27 cellular contexts compared by ENCODE assay signal in the genomic region with DNA sequence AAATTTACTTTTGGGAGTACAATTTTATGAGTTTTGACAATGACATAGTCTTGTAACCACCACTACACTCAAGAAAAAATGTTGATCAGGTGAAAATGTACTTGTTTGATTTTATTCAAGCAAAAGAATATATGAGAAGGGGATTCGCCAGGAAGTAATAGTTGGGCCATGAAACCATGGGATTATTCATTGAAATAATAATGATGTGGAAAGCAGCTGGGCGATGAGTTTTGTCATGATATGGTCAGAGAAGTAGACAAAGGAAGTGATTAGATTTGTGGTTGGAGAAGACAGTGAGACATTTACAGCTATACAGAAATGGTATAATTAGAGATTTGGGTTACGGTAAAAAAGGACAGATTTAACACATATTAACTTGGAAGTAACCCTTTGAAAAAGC. TPM values are rescaled to one million over a fixed set of nuclear protein-coding genes. Genes with fewer than 3 reads are reported as not detected.
DNase-seq lines count a peak whose midpoint lies in the region; ATAC-seq and TF ChIP-seq lines count a peak whose summit lies in the region.
"Had no signal": no experiment of that assay in that cellular context is flagged by ENCODE, and none has a peak within 500 bp of the region (broad histone marks: within the 10 kb centered on the region; RNA-seq: fewer than 3 reads in every experiment).

No MANE protein-coding gene starts in this region.

- peaks cover 23% of the 10 kb centered on the region for H3K4me1 Mint-ChIP-seq in activated CD4-positive, alpha-beta T cell treated with anti-CD3 and anti-CD28 coated beads, Interleukin-2, amount 10 ng/mL, durations not matched to agents 24 days and 14 days
- peaks cover 48% of the 10 kb centered on the region for H3K4me1 Mint-ChIP-seq in activated T-helper 2 cell treated with anti-CD3 and anti-CD28 coated beads, Interferon-gamma antibody, Interleukin-2, Interleukin-4, amounts not matched to agents 10 μg/mL and 5 μg/mL and 100 μg/mL, durations not matched to agents 14 hours and 24 hours and 36 hours (ENCODE audit: low read depth)
- H3K4me1 Mint-ChIP-seq in glutamatergic neuron (ENCODE audit: low read depth, unreplicated experiment), result no peaks in the 10 kb centered on the region
- no peaks in the 10 kb centered on the region for H3K4me1 Mint-ChIP-seq in stimulated activated memory B cell treated with anti-CD40 and anti-IgM and Interleukin-4, amounts not matched to agents 10 μg/mL and 1 μg/mL and 100 μg/mL, for 72 hours

- no peaks in the 10 kb centered on the region for H3K9me3 Mint-ChIP-seq in activated CD4-positive, alpha-beta T cell treated with anti-CD3 and anti-CD28 coated beads, Interleukin-2, amount 10 ng/mL, durations not matched to agents 24 days and 14 days
- H3K9me3 Mint-ChIP-seq in activated T-helper 2 cell treated with anti-CD3 and anti-CD28 coated beads, Interferon-gamma antibody, Interleukin-2, Interleukin-4, amounts not matched to agents 10 μg/mL and 5 μg/mL and 100 μg/mL, durations not matched to agents 14 hours and 24 hours and 36 hours, result no peaks in the 10 kb centered on the region
- H3K9me3 Mint-ChIP-seq in glutamatergic neuron (ENCODE audit: unreplicated experiment), result no peaks in the 10 kb centered on the region
- no peaks in the 10 kb centered on the region for H3K9me3 Mint-ChIP-seq in stimulated activated memory B cell treated with anti-CD40 and anti-IgM and Interleukin-4, amounts not matched to agents 10 μg/mL and 1 μg/mL and 100 μg/mL, for 72 hours
- H3K9me3 Mint-ChIP-seq: activated naive CD8-positive, alpha-beta T cell treated with anti-CD3 and anti-CD28 coated beads for 36 hours; activated T-helper 17 cell treated with anti-CD3 and anti-CD28 coated beads, Interleukin-2, amount 50 U/mL, for 72 hours; CD8-positive, alpha-beta T cell; type B pancreatic cell had no signal

- no peaks in the 10 kb centered on the region for H3K27me3 Mint-ChIP-seq in activated CD4-positive, alpha-beta T cell treated with anti-CD3 and anti-CD28 coated beads, Interleukin-2, amount 10 ng/mL, durations not matched to agents 24 days and 14 days
- H3K27me3 Mint-ChIP-seq in activated T-helper 2 cell treated with anti-CD3 and anti-CD28 coated beads, Interferon-gamma antibody, Interleukin-2, Interleukin-4, amounts not matched to agents 10 μg/mL and 5 μg/mL and 100 μg/mL, durations not matched to agents 14 hours and 24 hours and 36 hours (ENCODE audit: low read depth), result no peaks in the 10 kb centered on the region
- no peaks in the 10 kb centered on the region for H3K27me3 Mint-ChIP-seq in glutamatergic neuron (ENCODE audit: unreplicated experiment)
- H3K27me3 Mint-ChIP-seq in stimulated activated memory B cell treated with anti-CD40 and anti-IgM and Interleukin-4, amounts not matched to agents 10 μg/mL and 1 μg/mL and 100 μg/mL, for 72 hours, result no peaks in the 10 kb centered on the region
- H3K27me3 Mint-ChIP-seq: activated naive CD8-positive, alpha-beta T cell treated with anti-CD3 and anti-CD28 coated beads for 36 hours; activated T-helper 17 cell treated with anti-CD3 and anti-CD28 coated beads, Interleukin-2, amount 50 U/mL, for 72 hours; type B pancreatic cell had no signal

- no peak overlapping the region for H3K27ac Mint-ChIP-seq in activated CD4-positive, alpha-beta T cell treated with anti-CD3 and anti-CD28 coated beads, Interleukin-2, amount 10 ng/mL, durations not matched to agents 24 days and 14 days
- peak overlapping the region; percentile 4 for H3K27ac Mint-ChIP-seq in activated T-helper 2 cell treated with anti-CD3 and anti-CD28 coated beads, Interferon-gamma antibody, Interleukin-2, Interleukin-4, amounts not matched to agents 10 μg/mL and 5 μg/mL and 100 μg/mL, durations not matched to agents 14 hours and 24 hours and 36 hours
- H3K27ac Mint-ChIP-seq in glutamatergic neuron (ENCODE audit: unreplicated experiment), result peak overlapping the region; percentile 53
- peak overlapping the region; percentile 9 for H3K27ac Mint-ChIP-seq in stimulated activated memory B cell treated with anti-CD40 and anti-IgM and Interleukin-4, amounts not matched to agents 10 μg/mL and 1 μg/mL and 100 μg/mL, for 72 hours
- H3K27ac Mint-ChIP-seq: activated naive CD8-positive, alpha-beta T cell treated with anti-CD3 and anti-CD28 coated beads for 36 hours; activated T-helper 17 cell treated with anti-CD3 and anti-CD28 coated beads, Interleukin-2, amount 50 U/mL, for 72 hours; CD8-positive, alpha-beta T cell; type B pancreatic cell had no signal

- ATAC-seq in stimulated activated memory B cell treated with anti-CD40 and anti-IgM and Interleukin-4, amounts not matched to agents 10 μg/mL and 1 μg/mL and 100 μg/mL, for 72 hours, result no peak
- ATAC-seq in GM18517 (IDR thresholded peaks at IDR 0.05; ENCODE audit: unreplicated experiment), result no peak
- no peak for ATAC-seq in HG02798 (IDR thresholded peaks at IDR 0.05; ENCODE audit: poor library complexity, unreplicated experiment)
- ATAC-seq: activated T-helper 17 cell treated with anti-CD3 and anti-CD28 coated beads, Interleukin-2, amount 50 U/mL, for 72 hours; CD8-positive, alpha-beta T cell; esophagus mucosa; HCT116; lower lobe of right lung; psoas muscle had no signal

- intact Hi-C loops in activated CD4-positive, alpha-beta T cell treated with anti-CD3 and anti-CD28 coated beads, Interleukin-2, amount 10 ng/mL, durations not matched to agents 24 days and 14 days (cut with micrococcal nuclease), result no loop called here
- intact Hi-C loops in activated T-helper 2 cell treated with anti-CD3 and anti-CD28 coated beads, Interferon-gamma antibody, Interleukin-2, Interleukin-4, amounts not matched to agents 10 μg/mL and 5 μg/mL and 100 μg/mL, durations not matched to agents 14 hours and 24 hours and 36 hours (cut with micrococcal nuclease), result no loop called here

- peaks cover 66% of the 10 kb centered on the region for H3K36me3 Mint-ChIP-seq in activated CD4-positive, alpha-beta T cell treated with anti-CD3 and anti-CD28 coated beads, Interleukin-2, amount 10 ng/mL, durations not matched to agents 24 days and 14 days (ENCODE audit: low read depth)
- H3K36me3 Mint-ChIP-seq in activated T-helper 2 cell treated with anti-CD3 and anti-CD28 coated beads, Interferon-gamma antibody, Interleukin-2, Interleukin-4, amounts not matched to agents 10 μg/mL and 5 μg/mL and 100 μg/mL, durations not matched to agents 14 hours and 24 hours and 36 hours (ENCODE audit: low read depth), result peaks cover 81% of the 10 kb centered on the region
- peaks cover 6% of the 10 kb centered on the region for H3K36me3 Mint-ChIP-seq in glutamatergic neuron (ENCODE audit: unreplicated experiment)
- peaks cover 52% of the 10 kb centered on the region for H3K36me3 Mint-ChIP-seq in stimulated activated memory B cell treated with anti-CD40 and anti-IgM and Interleukin-4, amounts not matched to agents 10 μg/mL and 1 μg/mL and 100 μg/mL, for 72 hours

- DNase-seq in activated CD4-positive, alpha-beta T cell treated with anti-CD3 and anti-CD28 coated beads, Interleukin-2, amount 10 ng/mL, durations not matched to agents 24 days and 14 days, result peak; percentile 11
- DNase-seq in activated CD4-positive, alpha-beta T cell treated with anti-CD3 and anti-CD28 coated beads for 48 hours, result no peak
- no peak for DNase-seq in activated T-helper 2 cell treated with anti-CD3 and anti-CD28 coated beads, Interferon-gamma antibody, Interleukin-2, Interleukin-4, amounts not matched to agents 10 μg/mL and 5 μg/mL and 100 μg/mL, durations not matched to agents 14 hours and 24 hours and 36 hours (ENCODE audit: low spot score)
- DNase-seq in glutamatergic neuron (no peak), medulla oblongata (ENCODE audit: extremely low spot score) (no peak)
- DNase-seq: 8988T; activated CD4-positive, alpha-beta T cell treated with anti-CD3 and anti-CD28 coated beads, Interleukin-2, amount 50 U/mL, for 48 hours; activated CD8-positive, alpha-beta memory T cell treated with anti-CD3 and anti-CD28 coated beads, Interleukin-2, amount 50 U/mL, for 4 hours; activated naive CD8-positive, alpha-beta T cell treated with anti-CD3 and anti-CD28 coated beads for 36 hours; AML-193; CD8-positive, alpha-beta T cell; foreskin melanocyte; hypothalamus; lower lobe of right lung; MM.1S; NCI-H1436 treated with DMSO at 0.1 percent for 48 hours; NCI-H2107; NCI-H446 treated with DMSO at 0.1 percent for 48 hours; psoas muscle; stimulated activated CD4-positive, alpha-beta T cell treated with anti-CD3 and anti-CD28 coated beads, Interleukin-2, amount 100 ng/mL, for 24 hours had no signal

- no peak overlapping the region for H3K4me3 Mint-ChIP-seq in activated CD4-positive, alpha-beta T cell treated with anti-CD3 and anti-CD28 coated beads, Interleukin-2, amount 10 ng/mL, durations not matched to agents 24 days and 14 days
- no peak overlapping the region for H3K4me3 Mint-ChIP-seq in activated T-helper 2 cell treated with anti-CD3 and anti-CD28 coated beads, Interferon-gamma antibody, Interleukin-2, Interleukin-4, amounts not matched to agents 10 μg/mL and 5 μg/mL and 100 μg/mL, durations not matched to agents 14 hours and 24 hours and 36 hours (ENCODE audit: low read depth)
- H3K4me3 Mint-ChIP-seq in glutamatergic neuron (ENCODE audit: unreplicated experiment), result no peak overlapping the region
- H3K4me3 Mint-ChIP-seq in stimulated activated memory B cell treated with anti-CD40 and anti-IgM and Interleukin-4, amounts not matched to agents 10 μg/mL and 1 μg/mL and 100 μg/mL, for 72 hours, result no peak overlapping the region
- H3K4me3 Mint-ChIP-seq: activated naive CD8-positive, alpha-beta T cell treated with anti-CD3 and anti-CD28 coated beads for 36 hours; activated T-helper 17 cell treated with anti-CD3 and anti-CD28 coated beads, Interleukin-2, amount 50 U/mL, for 72 hours; CD8-positive, alpha-beta T cell; type B pancreatic cell had no signal

- TF ChIP-seq CTCF in glutamatergic neuron (IDR thresholded peaks at IDR 0.05; ENCODE audit: partially characterized antibody, unreplicated experiment), result no peak

RNA-seq across cellular contexts. Expression of gene HMGCR, which starts 11.2 kb away (rescaled TPM):
- 99.9 and 112 TPM in 2 replicates for total RNA-seq in activated CD4-positive, alpha-beta T cell treated with anti-CD3 and anti-CD28 coated beads, Interleukin-2, amount 10 ng/mL, durations not matched to agents 24 days and 14 days
- 122 and 123 TPM in 2 replicates for total RNA-seq in activated T-helper 2 cell treated with anti-CD3 and anti-CD28 coated beads, Interferon-gamma antibody, Interleukin-2, Interleukin-4, amounts not matched to agents 10 μg/mL and 5 μg/mL and 100 μg/mL, durations not matched to agents 14 hours and 24 hours and 36 hours
- total RNA-seq in glutamatergic neuron (ENCODE audit: unreplicated experiment), result 362 TPM
